ENCODE assay signal across 8 cellular contexts in genomic region chrX:118726887-118727685, GRCh38. TPM values are rescaled to one million over a fixed set of nuclear protein-coding genes. Genes with fewer than 3 reads are reported as not detected.
DNase-seq lines count a peak whose midpoint lies in the region; ATAC-seq and TF ChIP-seq lines count a peak whose summit lies in the region.

TSS of gene IL13RA1 (plus strand) at chrX:118727606. CDS start at chrX:118727639, 33 bp downstream.

- H3K27me3 ChIP-seq in A673 (replicated peaks; ENCODE audit: insufficient read depth, low read depth, low read length, poor library complexity) (no peaks in the 10 kb centered on the region), foreskin keratinocyte (no peaks in the 10 kb centered on the region), neural cell (ENCODE audit: insufficient read depth, low read depth, low read length) (peaks cover 13% of the 10 kb centered on the region)

- peak; percentile 79 for DNase-seq in A673 (ENCODE audit: low spot score)
- peak; percentile 96 for DNase-seq in NCI-H69 (lab: John Stamatoyannopoulos, UW)
- DNase-seq in activated naive CD4-positive, alpha-beta T cell treated with anti-CD3 and anti-CD28 coated beads, Interleukin-2, amount 50 U/mL, for 16 hours = peak; percentile 10
- DNase-seq in foreskin keratinocyte = peak; percentile 36 to 57

- CTCF ChIA-PET in A673 (lab: Charles Lee) = no interaction called here

- TF ChIP-seq EP300 in neural cell (conservative IDR thresholded peaks at IDR 0.05; ENCODE audit: poor library complexity, severe bottlenecking) = no peak

- H3K9me2 ChIP-seq in neural cell (ENCODE audit: insufficient read depth, low read length) = no peaks in the 10 kb centered on the region

- H3K36me3 ChIP-seq in A673 (ENCODE audit: insufficient read depth, low read length, poor library complexity, severe bottlenecking) = no peaks in the 10 kb centered on the region
- no peaks in the 10 kb centered on the region for H3K36me3 ChIP-seq in neural cell (ENCODE audit: insufficient read depth, low read length)

- H3K27ac ChIP-seq in A673 (ENCODE audit: low read depth, low read length, poor library complexity, severe bottlenecking) (peak within 1 kb of the TSS; percentile 53), foreskin keratinocyte (peak within 1 kb of the TSS; percentile 81), neural cell (ENCODE audit: low read length) (no peak within 1 kb of the TSS)

- no peak for TF ChIP-seq RAD21 in neural cell (conservative IDR thresholded peaks at IDR 0.05)

- H3K4me1 ChIP-seq in A673 (ENCODE audit: insufficient read depth, low read length, poor library complexity, severe bottlenecking) (no peaks in the 10 kb centered on the region), foreskin keratinocyte (no peaks in the 10 kb centered on the region)

- no peak within 1 kb of the TSS for H2AFZ ChIP-seq in neural cell (ENCODE audit: low read depth, low read length)

- intact Hi-C loops in A673 (cut with micrococcal nuclease; ENCODE audit: unreplicated experiment) = no loop called here

- H3K9ac ChIP-seq in neural cell (ENCODE audit: low read length) = peak within 1 kb of the TSS; percentile 12

- POLR2A ChIA-PET in A673 (lab: Charles Lee; ENCODE audit: low non-redundant PET) = no interaction called here

- TF ChIP-seq CTCF in A673 (conservative IDR thresholded peaks at IDR 0.05; ENCODE audit: low read depth, low read length) (no peak), foreskin keratinocyte (conservative IDR thresholded peaks at IDR 0.05) (no peak), neural cell (IDR thresholded peaks at IDR 0.05; ENCODE audit: poor library complexity, severe bottlenecking) (no peak)

- no peaks in the 10 kb centered on the region for H3F3A ChIP-seq in neural cell (ENCODE audit: insufficient read depth, low read length, poor library complexity, severe bottlenecking)

- peak within 1 kb of the TSS; percentile 56 for H3K4me3 ChIP-seq in A673 (ENCODE audit: low read depth, low read length, poor library complexity, severe bottlenecking)
- peak within 1 kb of the TSS; percentile 63 for H3K4me3 ChIP-seq in neural cell (ENCODE audit: low read length)

- ATAC-seq in GM18498 (IDR thresholded peaks at IDR 0.05; ENCODE audit: unreplicated experiment) (peak; percentile 49), HG03432 (IDR thresholded peaks at IDR 0.05; ENCODE audit: unreplicated experiment) (peak; percentile 84), foreskin keratinocyte (peak; percentile 94), HG03520 (IDR thresholded peaks at IDR 0.05; ENCODE audit: unreplicated experiment) (no peak)

- no peaks in the 10 kb centered on the region for H3K9me3 ChIP-seq in A673 (ENCODE audit: low read depth, low read length, poor library complexity, severe bottlenecking)
- H3K9me3 ChIP-seq in neural cell (ENCODE audit: low read length) = no peaks in the 10 kb centered on the region

- H4K20me1 ChIP-seq in neural cell (ENCODE audit: insufficient read depth) = no peaks in the 10 kb centered on the region

- no peaks in the 10 kb centered on the region for H3K79me2 ChIP-seq in neural cell (replicated peaks; ENCODE audit: insufficient read depth, low read length)

- BruUV-seq in A673 (replicated peaks; lab: Mats Ljungman, UMichigan) = no TSS peak

- H3K4me2 ChIP-seq in neural cell (ENCODE audit: low read length) = no peak within 1 kb of the TSS

TF ChIP-seq in neural cell, 6 proteins besides CTCF, POLR2A, EP300 and RAD21:
- no peak for TF ChIP-seq TAF1 (IDR thresholded peaks at IDR 0.05; ENCODE audit: low read depth)
- TF ChIP-seq SMC3 (conservative IDR thresholded peaks at IDR 0.05; ENCODE audit: poor library complexity) = no peak
- TF ChIP-seq REST (IDR thresholded peaks at IDR 0.05; ENCODE audit: borderline replicate concordance) = no peak
- no peak for TF ChIP-seq MXI1 (conservative IDR thresholded peaks at IDR 0.05; ENCODE audit: poor library complexity, severe bottlenecking)
- no peak for TF ChIP-seq EZH2 (IDR thresholded peaks at IDR 0.05; ENCODE audit: borderline replicate concordance, insufficient read depth, low read length, poor library complexity, severe bottlenecking)
- TF ChIP-seq POLR2AphosphoS5 (IDR thresholded peaks at IDR 0.05) = no peak

RNA-seq across cellular contexts. Expression of gene IL13RA1, which starts in this region (rescaled TPM):
- total RNA-seq in A673 (2021) (7.2 and 8.0 TPM in 2 replicates), foreskin keratinocyte (22.7 and 24.3 TPM in 2 replicates)
- polyA plus RNA-seq in foreskin keratinocyte (12.1 and 12.7 TPM in 2 replicates), neural cell (0.30 and 0.98 TPM in 2 replicates)
- 0.49 and 0.58 TPM in 2 replicates for polyA minus RNA-seq in neural cell

Comparison
In these comparisons a context has a peak if more than half of its experiments do, and no peak if none do; other contexts are left out.
1. DNase-seq: peak in every context shown above with its lines; median percentile 96 in NCI-H69; 79 in A673; 46 in foreskin keratinocyte; 10 in activated naive CD4-positive, alpha-beta T cell treated with anti-CD3 and anti-CD28 coated beads, Interleukin-2, amount 50 U/mL, for 16 hours.